In the genomic region with DNA sequence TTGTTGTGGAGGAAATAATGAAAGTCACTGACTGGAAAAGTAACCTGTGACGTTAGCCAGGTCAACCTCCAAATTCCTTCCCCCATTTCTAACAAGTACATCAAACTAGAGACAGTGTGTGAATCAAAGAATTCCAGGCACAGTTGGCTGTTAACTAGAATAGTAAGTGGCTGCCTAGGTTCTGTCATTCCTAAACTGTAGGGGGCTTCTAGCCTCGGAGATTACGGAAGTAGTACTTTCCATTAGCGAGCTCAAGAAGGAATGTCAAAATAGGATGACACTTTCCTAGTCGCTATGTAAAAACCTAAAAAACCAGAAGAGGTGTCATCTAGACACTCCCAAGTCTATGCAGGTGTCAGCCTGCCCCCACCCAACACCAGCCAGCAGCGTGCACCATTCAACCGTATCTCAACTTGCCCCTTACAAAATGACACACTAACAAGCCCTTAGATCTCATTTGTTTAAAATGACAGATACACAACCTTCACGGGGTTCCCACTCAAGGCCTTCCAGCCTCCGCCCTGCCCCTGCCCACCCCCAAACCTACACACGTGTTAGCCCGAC, we compare ENCODE assay signal across 7 cellular contexts. TPM values are rescaled to one million over a fixed set of nuclear protein-coding genes. Genes with fewer than 3 reads are reported as not detected.
DNase-seq lines count a peak whose midpoint lies in the region; ATAC-seq and TF ChIP-seq lines count a peak whose summit lies in the region.

No MANE protein-coding gene starts in this region.

- 0 out of 6 replicates have a peak, but pooled peaks of 1 of the 3 experiments have one; percentile 17 for TF ChIP-seq CTCF in HCT116 (IDR thresholded peaks at IDR 0.05 in 2 of 3, conservative IDR thresholded peaks at IDR 0.05 in 1 of 3; ENCODE audit: borderline replicate concordance in 1 of 3, insufficient read depth in 1 of 3, low read depth in 2 of 3, low read length in 2 of 3)
- no peak for TF ChIP-seq CTCF in Panc1 (IDR thresholded peaks at IDR 0.05)
- TF ChIP-seq CTCF in dorsolateral prefrontal cortex (IDR thresholded peaks at IDR 0.05 in 54 of 56, conservative IDR thresholded peaks at IDR 0.05 in 2 of 56; ENCODE audit: low read depth in 1 of 56, partially characterized antibody in 56 of 56): no peak

- intact Hi-C loops in HCT116 (cut with micrococcal nuclease): loop anchor here (5.0 kb wide), 1 partner anchor 167 kb away; no protein-coding TSS in a partner anchor
- intact Hi-C loops in Panc1 (cut with micrococcal nuclease; ENCODE audit: unreplicated experiment): no loop called here
- intact Hi-C loops in dorsolateral prefrontal cortex (cut with DNase I): loop anchor here (10.0 kb wide), 4 partner anchors 210 to 360 kb away; a partner anchor contains a TSS

- H4K20me1 ChIP-seq in HCT116 (ENCODE audit: insufficient read depth): no peaks in the 10 kb centered on the region

- H3K4me1 ChIP-seq in ES-I3 (ENCODE audit: insufficient read depth, low read length) (0 out of 2 replicates have a peak, but pooled peaks cover 3% of the 10 kb centered on the region), HCT116 (ENCODE audit: control insufficient read depth in 1 of 2, insufficient read depth in 2 of 2, low read length in 2 of 2) (peaks cover 3 to 18% of the 10 kb centered on the region in 2 experiments; a peak in 3 of 4 replicates), Panc1 (ENCODE audit: control insufficient read depth, insufficient read depth, low read length) (peaks cover 4% of the 10 kb centered on the region; the same call in 1 of the 2 replicates), mucosa of stomach (ENCODE audit: control insufficient read depth, insufficient read depth, low read length) (peaks cover 4% of the 10 kb centered on the region)

- TF ChIP-seq POLR2A in HCT116 (IDR thresholded peaks at IDR 0.05; ENCODE audit: borderline replicate concordance, extremely low read depth, insufficient read depth, insufficient read length): no peak

- H3K36me3 ChIP-seq in ES-I3 (ENCODE audit: insufficient read depth, low read length): no peaks in the 10 kb centered on the region
- 0 out of 4 replicates have a peak, but pooled peaks cover 0 to 3% of the 10 kb centered on the region in 2 experiments for H3K36me3 ChIP-seq in HCT116 (ENCODE audit: control insufficient read depth in 1 of 2, insufficient read depth in 2 of 2, low read length in 2 of 2)
- no peaks in the 10 kb centered on the region for H3K36me3 ChIP-seq in Panc1 (ENCODE audit: control insufficient read depth, insufficient read depth, low read length)
- H3K36me3 ChIP-seq in mucosa of stomach (ENCODE audit: control insufficient read depth, insufficient read depth, low read length): no peaks in the 10 kb centered on the region

- TSS peak; percentile 73 for BruUV-seq in HCT116 (replicated peaks; lab: Mats Ljungman, UMichigan)
- BruUV-seq in Panc1 (replicated peaks; lab: Mats Ljungman, UMichigan): TSS peak; percentile 89

- no peaks in the 10 kb centered on the region for H3K9me3 ChIP-seq in ES-I3 (ENCODE audit: control insufficient read depth, insufficient read depth, low read length)
- H3K9me3 ChIP-seq in HCT116 (ENCODE audit: control insufficient read depth in 1 of 2, insufficient read depth in 1 of 2, low read depth in 1 of 2, low read length in 2 of 2): no peaks in the 10 kb centered on the region
- H3K9me3 ChIP-seq in Panc1 (ENCODE audit: control insufficient read depth, insufficient read depth, low read depth, low read length): no peaks in the 10 kb centered on the region
- H3K9me3 ChIP-seq in mucosa of stomach (ENCODE audit: control insufficient read depth, low read length): no peaks in the 10 kb centered on the region

- CTCF ChIA-PET in HCT116 (lab: Charles Lee) (no interaction called here), Panc1 (lab: Charles Lee) (interaction anchor here (1.6 kb wide), 1 partner anchor 116 kb away, joined by 8 read pairs; a partner anchor contains a TSS)

- H3K27ac ChIP-seq in HCT116 (ENCODE audit: low read depth, low read length) (peak overlapping the region; percentile 99), Panc1 (ENCODE audit: low read length) (peak overlapping the region; percentile 80), dorsolateral prefrontal cortex (peak overlapping the region in 56 of 59 donors; percentile 89 to 100 (median 99))

- H3K27me3 ChIP-seq in HCT116 (ENCODE audit: insufficient read depth, low read length): no peaks in the 10 kb centered on the region
- H3K27me3 ChIP-seq in Panc1 (ENCODE audit: control insufficient read depth, insufficient read depth, low read length): no peaks in the 10 kb centered on the region
- H3K27me3 ChIP-seq in dorsolateral prefrontal cortex: no peaks in the 10 kb centered on the region
- H3K27me3 ChIP-seq in mucosa of stomach (ENCODE audit: control insufficient read depth, insufficient read depth, low read length): no peaks in the 10 kb centered on the region

- RAD21 ChIA-PET in HCT116 (lab: Charles Lee; ENCODE audit: low non-redundant PET in 1 of 2, low total read pairs in 2 of 2, uncharacterized antibody in 2 of 2, unreplicated experiment in 2 of 2): no interaction called here

- TF ChIP-seq RAD21 in HCT116 (IDR thresholded peaks at IDR 0.05; ENCODE audit: low read depth): no peak

- H3K4me2 ChIP-seq in HCT116 (ENCODE audit: low read length): peak overlapping the region; percentile 95

- POLR2A ChIA-PET in HCT116 (lab: Charles Lee): interaction anchor here (1.4 kb wide), 1 partner anchor 161 kb away, joined by 3 read pairs; no protein-coding TSS in a partner anchor
- POLR2A ChIA-PET in Panc1 (lab: Charles Lee): no interaction called here

- peak overlapping the region; percentile 97 for H3K9ac ChIP-seq in ES-I3 (ENCODE audit: low read depth, low read length)
- H3K9ac ChIP-seq in HCT116 (ENCODE audit: low read length): peak overlapping the region; percentile 97
- peak overlapping the region; percentile 90 for H3K9ac ChIP-seq in mucosa of stomach (ENCODE audit: low read length)

- H3K79me2 ChIP-seq in HCT116 (ENCODE audit: insufficient read depth, low read length): peaks cover 56% of the 10 kb centered on the region

- in situ Hi-C loops in Panc1 (cut with HindIII; ENCODE audit: low pct_unique_long_range_greater_than_20kb, low sequenced_read_pairs): no loop called here

- peak; percentile 37 for DNase-seq in HCT116 (ENCODE audit: low read depth, low spot score)
- peak; percentile 20 for DNase-seq in Panc1 (ENCODE audit: low read depth, low spot score)
- no peak for DNase-seq in dorsolateral prefrontal cortex
- DNase-seq in GM19240 (ENCODE audit: insufficient read length, low spot score): no peak
- no peak for DNase-seq in NCI-H1417 treated with DMSO at 0.1 percent for 48 hours (lab: John Stamatoyannopoulos, UW)

- H3K9me2 ChIP-seq in HCT116 (ENCODE audit: insufficient read depth): no peaks in the 10 kb centered on the region

- H2AFZ ChIP-seq in HCT116 (ENCODE audit: low read depth, low read length, poor library complexity, severe bottlenecking): no peak overlapping the region

- ATAC-seq in HCT116 (peak; percentile 16), Panc1 (peak; percentile 1; the same call in 1 of the 2 replicates)

- H3K4me3 ChIP-seq in HCT116 (replicated peaks in 1 of 2; ENCODE audit: low read depth in 1 of 2, low read length in 2 of 2): peak overlapping the region; percentile 89 to 96
- peak overlapping the region; percentile 61 to 91 for H3K4me3 ChIP-seq in Panc1 (ENCODE audit: low read depth in 2 of 2, low read length in 2 of 2)
- H3K4me3 ChIP-seq in dorsolateral prefrontal cortex: peak overlapping the region; percentile 68 to 99 (median 92)
- H3K4me3 ChIP-seq in mucosa of stomach (ENCODE audit: low read length): peak overlapping the region; percentile 60

TF ChIP-seq in HCT116, 20 proteins besides CTCF, POLR2A, EP300 and RAD21:
- TF ChIP-seq CEBPB (IDR thresholded peaks at IDR 0.05; ENCODE audit: low read depth) (no peak), ZNF274 (IDR thresholded peaks at IDR 0.05; ENCODE audit: low read depth, low read length) (no peak), POLR2AphosphoS5 (IDR thresholded peaks at IDR 0.05; ENCODE audit: low read depth, low read length) (peak; percentile 8; the same call in 1 of the 2 replicates), ZFX (IDR thresholded peaks at IDR 0.05) (no peak), SP1 (IDR thresholded peaks at IDR 0.05; ENCODE audit: low read depth) (no peak)

RNA-seq across cellular contexts. Expression of a gene that starts 0.9 kb away (rescaled TPM):
- 28.2 TPM for total RNA-seq in HCT116 (2021; ENCODE audit: unreplicated experiment)
- polyA plus RNA-seq in HCT116 (2012): 18.3 and 18.9 TPM in 2 replicates
- 26.2 TPM for total RNA-seq in Panc1 (2021; ENCODE audit: unreplicated experiment)
- polyA plus RNA-seq in Panc1 (2012; ENCODE audit: insufficient read length): 19.2 TPM
- total RNA-seq in dorsolateral prefrontal cortex: 10 to 100 TPM; 15.8 to 35.4 (median 24.2) TPM

Comparison
In these comparisons a context has a peak if more than half of its experiments do, and no peak if none do; other contexts are left out.
1. DNase-seq: peak in HCT116 (single experiment) and Panc1 (single experiment); none in dorsolateral prefrontal cortex (0 of 10), GM19240 (single experiment) and NCI-H1417 treated with DMSO at 0.1 percent for 48 hours (single experiment).
2. Peak in every context shown above with its lines, with median percentiles within 50 percentile points of each other: H3K9ac ChIP-seq, H3K27ac ChIP-seq and H3K4me3 ChIP-seq.